Comparison of ENCODE assay signal across 19 cellular contexts in genomic region chr5:132376694-132377641, GRCh38. TPM values are rescaled to one million over a fixed set of nuclear protein-coding genes. Genes with fewer than 3 reads are reported as not detected.
DNase-seq lines count a peak whose midpoint lies in the region; ATAC-seq and TF ChIP-seq lines count a peak whose summit lies in the region.
"Had no signal": no experiment of that assay in that cellular context is flagged by ENCODE, and none has a peak within 500 bp of the region (broad histone marks: within the 10 kb centered on the region; RNA-seq: fewer than 3 reads in every experiment).

No MANE protein-coding gene starts in this region.

- H3K36me3 Mint-ChIP-seq in neural progenitor cell = no peaks in the 10 kb centered on the region

- H3K9me3 ChIP-seq in psoas muscle (no peaks in the 10 kb centered on the region), neural progenitor cell (ENCODE audit: low read depth) (no peaks in the 10 kb centered on the region)
- H3K9me3 ChIP-seq: A549 had no signal

- H3K36me3 ChIP-seq in psoas muscle (ENCODE audit: insufficient read depth in 1 of 2, low read depth in 1 of 2) = peaks cover 0 to 49% of the 10 kb centered on the region in 2 donors
- H3K36me3 ChIP-seq in neural progenitor cell = no peaks in the 10 kb centered on the region

- no peaks in the 10 kb centered on the region for H3K79me2 ChIP-seq in neural progenitor cell (ENCODE audit: low read depth)

- intact Hi-C loops in psoas muscle (cut with DNase I) = loop anchor here in 1 of 2 donors (10.0 kb wide), 1 partner anchor 488 kb away; the partner anchor contains the start of genes GDF9 and UQCRQ

- H3K9me3 Mint-ChIP-seq in neural progenitor cell = no peaks in the 10 kb centered on the region
- H3K9me3 Mint-ChIP-seq: activated B cell treated with CpG ODN at 0.5 μM for 24 hours; activated T-helper 2 cell treated with anti-CD3 and anti-CD28 coated beads, Interferon-gamma antibody, Interleukin-2, Interleukin-4, amounts not matched to agents 10 μg/mL and 5 μg/mL and 100 μg/mL, durations not matched to agents 14 hours and 24 hours and 36 hours; CD4-positive, CD25-positive, alpha-beta regulatory T cell had no signal

- 35 to 72% (median 45%) methylated on average over 16 of the region's 16 CpGs for WGBS in psoas muscle, 3 donors

- H3K4me3 ChIP-seq in psoas muscle (peak overlapping the region; percentile 3), neural progenitor cell (no peak overlapping the region)
- H3K4me3 ChIP-seq: A549 had no signal

- H3K9ac ChIP-seq in neural progenitor cell = no peak overlapping the region

- no peaks in the 10 kb centered on the region for H3K4me1 Mint-ChIP-seq in neural progenitor cell

- peaks cover 58% of the 10 kb centered on the region for H3K4me1 ChIP-seq in psoas muscle
- no peaks in the 10 kb centered on the region for H3K4me1 ChIP-seq in neural progenitor cell

- H3K27me3 ChIP-seq in psoas muscle (ENCODE audit: insufficient read depth in 3 of 3, low read length in 2 of 3) (no peaks in the 10 kb centered on the region), neural progenitor cell (no peaks in the 10 kb centered on the region)

- H3K27me3 Mint-ChIP-seq in neural progenitor cell (ENCODE audit: insufficient read depth, low read depth) = no peaks in the 10 kb centered on the region
- H3K27me3 Mint-ChIP-seq: activated B cell treated with CpG ODN at 0.5 μM for 24 hours; CD4-positive, CD25-positive, alpha-beta regulatory T cell had no signal

- H4K20me1 ChIP-seq in neural progenitor cell (ENCODE audit: low read depth) = no peaks in the 10 kb centered on the region

- no peak overlapping the region for H3K27ac Mint-ChIP-seq in neural progenitor cell
- H3K27ac Mint-ChIP-seq: activated B cell treated with CpG ODN at 0.5 μM for 24 hours; activated T-helper 2 cell treated with anti-CD3 and anti-CD28 coated beads, Interferon-gamma antibody, Interleukin-2, Interleukin-4, amounts not matched to agents 10 μg/mL and 5 μg/mL and 100 μg/mL, durations not matched to agents 14 hours and 24 hours and 36 hours; CD4-positive, CD25-positive, alpha-beta regulatory T cell had no signal

- H3K27ac ChIP-seq in psoas muscle (peak overlapping the region; percentile 85), neural progenitor cell (no peak overlapping the region)
- H3K27ac ChIP-seq: A549, HL-60 had no signal

- no peak overlapping the region for H3K4me3 Mint-ChIP-seq in neural progenitor cell
- H3K4me3 Mint-ChIP-seq: activated B cell treated with CpG ODN at 0.5 μM for 24 hours; CD4-positive, CD25-positive, alpha-beta regulatory T cell had no signal

- H2AFZ ChIP-seq in neural progenitor cell (replicated peaks) = no peak overlapping the region

- ATAC-seq in psoas muscle = peak; percentile 18 to 59 (median 29)
- ATAC-seq: left colon had no signal

- no peak for TF ChIP-seq CTCF in psoas muscle (IDR thresholded peaks at IDR 0.05)
- TF ChIP-seq CTCF in neural progenitor cell (IDR thresholded peaks at IDR 0.05) = no peak

- H3F3A ChIP-seq in neural progenitor cell (ENCODE audit: low read depth) = no peaks in the 10 kb centered on the region

- peak; percentile 84 for DNase-seq in Ammon's horn (ENCODE audit: low spot score)
- DNase-seq in cerebellum (ENCODE audit: low spot score) = peak; percentile 83
- DNase-seq in hippocampal formation (lab: John Stamatoyannopoulos, UW) = peak; percentile 61 to 75
- peak in 1 of 2 donors; percentile 66 for DNase-seq in psoas muscle
- no peak for DNase-seq in activated CD4-positive, alpha-beta T cell treated with anti-CD3 and anti-CD28 coated beads, Interleukin-2, amount 50 U/mL, for 48 hours
- DNase-seq in NCI-H146 (lab: John Stamatoyannopoulos, UW) = no peak
- no peak for DNase-seq in NCI-H524 (lab: John Stamatoyannopoulos, UW)
- no peak for DNase-seq in neural progenitor cell (ENCODE audit: low spot score)
- DNase-seq: activated B cell treated with CpG ODN at 0.5 μM for 24 hours; CD4-positive, CD25-positive, alpha-beta regulatory T cell; DMS53; left colon; MV-4-11; NCI-H2029; NCI-H524 treated with DMSO at 0.1 percent for 48 hours; T-helper 2 cell had no signal

- no peak overlapping the region for H3K4me2 ChIP-seq in neural progenitor cell
- H3K4me2 ChIP-seq: A549 had no signal

RNA-seq across cellular contexts. Expression of gene SLC22A5, which starts 7.5 kb away (rescaled TPM):
- total RNA-seq in cerebellum (10.4 TPM), psoas muscle (100 to 1,000 TPM in 1 of 4 donors, 10 to 100 TPM in 3; 26.6 to 145 (median 74.7) TPM), neural progenitor cell (ENCODE audit: low replicate concordance) (3.1 and 4.3 TPM in 2 replicates)
- 10 to 100 TPM; 37.7 to 93.7 (median 60.6) TPM for polyA plus RNA-seq in psoas muscle

Comparison
In these comparisons a context has a peak if more than half of its experiments do, and no peak if none do; other contexts are left out.
1. DNase-seq: peak in Ammon's horn (single experiment), cerebellum (single experiment) and hippocampal formation (2 of 2); none in activated CD4-positive, alpha-beta T cell treated with anti-CD3 and anti-CD28 coated beads, Interleukin-2, amount 50 U/mL, for 48 hours (0 of 2), NCI-H146 (single experiment), NCI-H524 (0 of 2) and neural progenitor cell (single experiment).